In the genomic region with DNA sequence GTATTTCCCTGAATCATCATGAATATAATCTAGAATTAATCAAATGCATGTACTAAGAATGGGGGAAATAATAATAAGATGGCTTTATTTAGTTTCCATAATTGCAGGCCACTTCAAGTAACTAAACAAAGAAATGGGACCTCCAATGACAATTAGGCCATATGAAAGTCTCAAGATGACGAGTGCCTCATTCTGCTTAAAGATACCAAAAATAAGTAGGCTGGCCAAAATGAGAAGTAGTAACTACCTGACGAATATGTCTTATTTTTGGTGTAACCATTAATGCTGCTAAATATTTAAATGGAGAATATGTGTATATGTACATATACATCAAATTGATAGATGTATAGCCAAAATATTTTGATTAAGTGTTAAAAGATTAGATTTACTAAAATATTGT, we compare ENCODE assay signal across 11 cellular contexts.
"Had no signal": no experiment of that assay in that cellular context is flagged by ENCODE, and none has a peak within 500 bp of the region (broad histone marks: within the 10 kb centered on the region; RNA-seq: fewer than 3 reads in every experiment).

No MANE protein-coding gene starts in this region.

- H3K27ac ChIP-seq: GM23248 had no signal

- H2AFZ ChIP-seq: GM23248, GM23338 had no signal

- H3K4me3 ChIP-seq: GM23248, GM23338, HAP-1 had no signal

- DNase-seq: GM23248, GOT3, H7, H9, HCEC 1CT, HFFc6 had no signal

- H3K4me2 ChIP-seq: GM23338 had no signal

- H3K36me3 ChIP-seq: HAP-1 had no signal

- H3K9me3 ChIP-seq: HAP-1 had no signal

- H3K9ac ChIP-seq: GM23248 had no signal

- FAIRE-seq: H1, H54 had no signal

- ATAC-seq: GM23338, HCT116 had no signal
